In the genomic region with DNA sequence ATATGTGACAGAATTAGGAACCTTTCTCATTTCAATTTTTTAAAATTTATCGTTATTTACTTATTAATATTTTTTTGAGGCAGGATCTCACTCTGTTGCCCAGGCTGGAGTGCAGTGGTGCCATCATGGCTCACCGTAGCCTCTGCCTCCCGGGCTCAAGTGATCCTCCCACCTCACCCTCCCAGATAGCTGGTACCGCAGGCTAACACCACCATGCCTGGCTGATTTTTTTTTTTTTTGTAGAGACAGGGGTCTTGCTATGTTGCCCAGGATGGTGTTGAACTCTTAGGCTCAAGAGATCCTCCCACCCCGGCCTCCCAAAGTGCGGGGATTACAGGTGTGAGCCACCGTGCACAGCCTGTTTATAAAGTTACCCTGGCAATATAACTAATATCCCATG, we compare ENCODE assay signal across 26 cellular contexts.
DNase-seq lines count a peak whose midpoint lies in the region; ATAC-seq, FAIRE-seq and TF ChIP-seq lines count a peak whose summit lies in the region.
"Had no signal": no experiment of that assay in that cellular context is flagged by ENCODE, and none has a peak within 500 bp of the region (broad histone marks: within the 10 kb centered on the region; RNA-seq: fewer than 3 reads in every experiment).

No MANE protein-coding gene starts in this region.

- intact Hi-C loops in ascending aorta (cut with DNase I), result loop anchor here (5.0 to 10.0 kb wide), 2 partner anchors 97 to 194 kb away; no protein-coding TSS in a partner anchor
- intact Hi-C loops in kidney (cut with DNase I), result no loop called here
- intact Hi-C loops in sigmoid colon (cut with DNase I), result loop anchor here (5.0 kb wide), 1 partner anchor 126 kb away; no protein-coding TSS in a partner anchor
- intact Hi-C loops in transverse colon (cut with DNase I; ENCODE audit: low total_unique reads), result no loop called here

- no peak for ATAC-seq in HG02623 (IDR thresholded peaks at IDR 0.05; ENCODE audit: unreplicated experiment)
- ATAC-seq: activated naive CD4-positive, alpha-beta T cell treated with anti-CD3 and anti-CD28 coated beads, Interleukin-2, amount 50 U/mL, for 72 hours; activated T-helper 17 cell treated with anti-CD3 and anti-CD28 coated beads, Interleukin-2, amount 50 U/mL, for 72 hours; naive thymus-derived CD8-positive, alpha-beta T cell; stimulated activated naive B cell treated with anti-CD40 and anti-IgM and Interleukin-4, amounts not matched to agents 10 μg/mL and 1 μg/mL and 100 μg/mL, for 72 hours had no signal

- no peak overlapping the region for H3K9ac ChIP-seq in kidney (ENCODE audit: low read length in 2 of 2)
- H3K9ac ChIP-seq: BLaER1 treated with 17β-estradiol and CSF1 and Interleukin-3, amounts not matched to agents 10 nM and 100 nM had no signal

- H3K36me3 ChIP-seq in ascending aorta (no peaks in the 10 kb centered on the region), kidney (ENCODE audit: control insufficient read depth in 1 of 2, insufficient read depth in 2 of 2, low read length in 2 of 2) (no peaks in the 10 kb centered on the region), sigmoid colon (no peaks in the 10 kb centered on the region), transverse colon (no peaks in the 10 kb centered on the region)
- H3K36me3 ChIP-seq: BLaER1 treated with 17β-estradiol and CSF1 and Interleukin-3, amounts not matched to agents 10 nM and 100 nM had no signal

- no peak for DNase-seq in ascending aorta (ENCODE audit: low spot score in 2 of 2)
- DNase-seq in kidney, result no peak
- DNase-seq in sigmoid colon, result no peak
- no peak for DNase-seq in transverse colon
- DNase-seq in NK-92 treated with Interleukin-12 subunit alpha and Interleukin-12 subunit beta, amount 100 ng/mL, for 24 hours (lab: John Stamatoyannopoulos, UW), result no peak
- no peak for DNase-seq in MV-4-11 (lab: John Stamatoyannopoulos, UW)
- no peak for DNase-seq in NCI-H1436 (lab: John Stamatoyannopoulos, UW)
- DNase-seq: activated CD4-positive, alpha-beta memory T cell treated with anti-CD3 and anti-CD28 coated beads for 36 hours; activated CD8-positive, alpha-beta memory T cell treated with anti-CD3 and anti-CD28 coated beads, Interleukin-2, amount 50 U/mL, for 4 hours; DMS53; hypothalamus; immature natural killer cell; naive thymus-derived CD8-positive, alpha-beta T cell; NCI-H1105; NCI-H1930; NCI-H524 treated with DMSO at 0.1 percent for 48 hours; retina; stimulated activated CD4-positive, alpha-beta T cell treated with anti-CD3 and anti-CD28 coated beads, Interleukin-4, amount 100 ng/mL, for 24 hours; stimulated activated naive B cell treated with anti-CD40 and anti-IgM and Interleukin-4, amounts not matched to agents 10 μg/mL and 1 μg/mL and 100 μg/mL, for 72 hours had no signal

- TF ChIP-seq EP300 in sigmoid colon (IDR thresholded peaks at IDR 0.05) (no peak), transverse colon (IDR thresholded peaks at IDR 0.05; ENCODE audit: low read depth) (no peak)

- H3K4me1 ChIP-seq in ascending aorta (peaks cover 0 to 28% of the 10 kb centered on the region in 2 donors), kidney (ENCODE audit: control insufficient read depth in 1 of 2, insufficient read depth in 1 of 2, low read depth in 1 of 2, low read length in 2 of 2) (peaks cover 4 to 13% of the 10 kb centered on the region in 2 donors), sigmoid colon (peaks cover 0 to 39% (median 26%) of the 10 kb centered on the region in 4 donors), transverse colon (peaks cover 0 to 34% (median 4%) of the 10 kb centered on the region in 4 donors)

- peak overlapping the region; percentile 99 to 100 for H3K27ac ChIP-seq in ascending aorta
- H3K27ac ChIP-seq in kidney (ENCODE audit: low read depth in 2 of 2, low read length in 2 of 2), result peak overlapping the region; percentile 82 to 96
- peak overlapping the region; percentile 97 to 99 (median 99) for H3K27ac ChIP-seq in sigmoid colon
- peak overlapping the region; percentile 94 to 99 (median 96) for H3K27ac ChIP-seq in transverse colon
- H3K27ac ChIP-seq: BLaER1 treated with 17β-estradiol and CSF1 and Interleukin-3, amounts not matched to agents 10 nM and 100 nM had no signal

- H3K27me3 ChIP-seq in ascending aorta (no peaks in the 10 kb centered on the region), sigmoid colon (no peaks in the 10 kb centered on the region), transverse colon (no peaks in the 10 kb centered on the region)

- TF ChIP-seq POLR2A in sigmoid colon (IDR thresholded peaks at IDR 0.05), result no peak
- TF ChIP-seq POLR2A in transverse colon (IDR thresholded peaks at IDR 0.05), result no peak

- H3K4me3 ChIP-seq in ascending aorta, result no peak overlapping the region
- H3K4me3 ChIP-seq in kidney (ENCODE audit: low read length in 2 of 2), result no peak overlapping the region
- H3K4me3 ChIP-seq in sigmoid colon, result no peak overlapping the region
- no peak overlapping the region for H3K4me3 ChIP-seq in transverse colon
- H3K4me3 ChIP-seq: BLaER1 treated with 17β-estradiol and CSF1 and Interleukin-3, amounts not matched to agents 10 nM and 100 nM had no signal

- H3K9me3 ChIP-seq in ascending aorta, result no peaks in the 10 kb centered on the region
- H3K9me3 ChIP-seq in kidney (ENCODE audit: control insufficient read depth in 1 of 2, low read length in 2 of 2), result no peaks in the 10 kb centered on the region
- H3K9me3 ChIP-seq in sigmoid colon, result no peaks in the 10 kb centered on the region
- H3K9me3 ChIP-seq in transverse colon, result no peaks in the 10 kb centered on the region
- H3K9me3 ChIP-seq: BLaER1 treated with 17β-estradiol and CSF1 and Interleukin-3, amounts not matched to agents 10 nM and 100 nM had no signal

- in situ Hi-C loops in transverse colon (cut with MboI; ENCODE audit: low pct_ligation_motif_present in 1 of 4, low pct_unique_long_range_greater_than_20kb in 1 of 4, low sequenced_read_pairs in 3 of 4), result no loop called here

- no peak for FAIRE-seq in kidney (lab: Jason Lieb, UNC)
- FAIRE-seq: colon, frontal cortex, G401.6 had no signal

- TF ChIP-seq CTCF in ascending aorta (IDR thresholded peaks at IDR 0.05) (no peak), kidney (IDR thresholded peaks at IDR 0.05; ENCODE audit: borderline replicate concordance, extremely low read depth, insufficient read depth) (no peak), sigmoid colon (IDR thresholded peaks at IDR 0.05) (no peak), transverse colon (IDR thresholded peaks at IDR 0.05) (no peak)

- 95% methylated on average over 7 of the region's 7 CpGs for WGBS in sigmoid colon, 2 donors
- WGBS in transverse colon (ENCODE audit: low coverage in 1 of 2), 2 donors, result 93 to 100% methylated on average over 1 to 7 of the region's 7 CpGs

Comparison
In these comparisons a context has a peak if more than half of its experiments do, and no peak if none do; other contexts are left out.
1. intact Hi-C loops: an anchor here in ascending aorta (5.0 to 10.0 kb wide) and sigmoid colon (5.0 kb wide); none called in kidney and transverse colon.